8 cellular contexts compared by ENCODE assay signal in the genomic region with DNA sequence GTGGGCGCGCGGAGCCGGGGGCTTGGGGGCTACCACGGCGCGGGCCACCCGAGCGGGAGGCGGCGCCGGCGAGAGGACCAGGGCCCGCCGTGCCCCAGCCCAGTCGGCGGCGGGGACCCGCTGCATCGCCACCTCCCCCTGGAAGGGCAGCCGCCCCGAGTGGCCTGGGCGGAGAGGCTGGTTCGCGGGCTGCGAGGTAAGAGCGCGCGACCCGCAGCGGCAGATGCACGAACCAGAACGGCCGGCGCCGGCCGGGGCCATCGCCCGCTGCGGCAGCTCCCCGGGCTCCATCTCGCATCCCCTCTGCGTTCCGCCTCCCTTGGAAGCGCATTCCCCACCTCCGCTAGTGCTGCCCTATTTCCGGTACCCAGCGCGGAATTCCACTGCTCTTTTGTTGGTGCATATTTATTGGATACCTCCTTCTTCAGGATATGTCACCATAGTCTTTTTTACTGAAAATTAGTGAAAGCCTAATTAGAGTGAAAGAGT. TPM values are rescaled to one million over a fixed set of nuclear protein-coding genes. Genes with fewer than 3 reads are reported as not detected.
DNase-seq lines count a peak whose midpoint lies in the region; ATAC-seq and TF ChIP-seq lines count a peak whose summit lies in the region.

No MANE protein-coding gene starts in this region.

- peaks cover 15% of the 10 kb centered on the region for H3K27me3 Mint-ChIP-seq in activated CD8-positive, alpha-beta T cell treated with anti-CD3 and anti-CD28 coated beads for 36 hours

- DNase-seq in activated naive CD4-positive, alpha-beta T cell treated with Interleukin-2 at 50 U/mL for 16 hours, result peak; percentile 8
- no peak for DNase-seq in activated naive CD4-positive, alpha-beta T cell (lab: John Stamatoyannopoulos, UW)
- peak; percentile 44 for DNase-seq in NCI-H1092 (lab: John Stamatoyannopoulos, UW)
- DNase-seq in activated CD8-positive, alpha-beta T cell treated with anti-CD3 and anti-CD28 coated beads for 36 hours, result peak; percentile 21
- DNase-seq in esophagus muscularis mucosa (ENCODE audit: extremely low spot score), result no peak
- peak; percentile 30 to 55 (median 55) for DNase-seq in mucosa of descending colon
- peak; percentile 49 for DNase-seq in thyroid gland

- H3K36me3 Mint-ChIP-seq in activated CD8-positive, alpha-beta T cell treated with anti-CD3 and anti-CD28 coated beads for 36 hours (ENCODE audit: low read depth), result no peaks in the 10 kb centered on the region

- H3K4me3 ChIP-seq in esophagus muscularis mucosa (peak overlapping the region; percentile 95 to 97 (median 96)), mucosa of descending colon (peak overlapping the region; percentile 73), thyroid gland (replicated peaks in 1 of 3) (peak overlapping the region; percentile 2 to 72 (median 67))

- WGBS in esophagus muscularis mucosa, result 0% methylated on average over 19 of the region's 49 CpGs
- 1 to 2% methylated on average over 22 to 48 of the region's 49 CpGs for WGBS in thyroid gland, 2 donors

- intact Hi-C loops in activated CD8-positive, alpha-beta T cell treated with anti-CD3 and anti-CD28 coated beads for 36 hours (cut with micrococcal nuclease), result no loop called here
- intact Hi-C loops in esophagus muscularis mucosa (cut with DNase I), result loop anchor here (10.0 kb wide), 1 partner anchor 517 kb away; the partner anchor contains the start of gene PYURF
- intact Hi-C loops in mucosa of descending colon (cut with DNase I, micrococcal nuclease), result no loop called here
- intact Hi-C loops in thyroid gland (cut with DNase I), result no loop called here

- H3K27ac Mint-ChIP-seq in activated CD8-positive, alpha-beta T cell treated with anti-CD3 and anti-CD28 coated beads for 36 hours, result peak overlapping the region; percentile 63

- peak overlapping the region; percentile 84 for H3K4me3 Mint-ChIP-seq in activated CD8-positive, alpha-beta T cell treated with anti-CD3 and anti-CD28 coated beads for 36 hours

- POLR2A ChIA-PET in activated CD8-positive, alpha-beta T cell treated with anti-CD3 and anti-CD28 coated beads for 36 hours (lab: Charles Lee), result no interaction called here

- no peak for TF ChIP-seq CTCF in activated CD8-positive, alpha-beta T cell treated with anti-CD3 and anti-CD28 coated beads for 36 hours (IDR thresholded peaks at IDR 0.05)
- no peak for TF ChIP-seq CTCF in esophagus muscularis mucosa (IDR thresholded peaks at IDR 0.05)
- TF ChIP-seq CTCF in mucosa of descending colon (IDR thresholded peaks at IDR 0.05), result no peak
- no peak for TF ChIP-seq CTCF in thyroid gland (IDR thresholded peaks at IDR 0.05)

- peak overlapping the region; percentile 93 to 96 (median 94) for H3K27ac ChIP-seq in esophagus muscularis mucosa (replicated peaks in 1 of 4)
- H3K27ac ChIP-seq in thyroid gland, result peak overlapping the region; percentile 72 to 82 (median 73)

- TF ChIP-seq EP300 in esophagus muscularis mucosa (IDR thresholded peaks at IDR 0.05), result no peak

- H3K4me1 ChIP-seq in esophagus muscularis mucosa (peaks cover 31 to 66% (median 61%) of the 10 kb centered on the region in 4 donors), mucosa of descending colon (ENCODE audit: low read depth) (peaks cover 6% of the 10 kb centered on the region), thyroid gland (peaks cover 8 to 13% of the 10 kb centered on the region in 2 donors)

- H3K4me1 Mint-ChIP-seq in activated CD8-positive, alpha-beta T cell treated with anti-CD3 and anti-CD28 coated beads for 36 hours (ENCODE audit: low read depth), result peaks cover 24% of the 10 kb centered on the region

- no peaks in the 10 kb centered on the region for H3K9me3 ChIP-seq in esophagus muscularis mucosa
- H3K9me3 ChIP-seq in mucosa of descending colon, result no peaks in the 10 kb centered on the region
- no peaks in the 10 kb centered on the region for H3K9me3 ChIP-seq in thyroid gland

- TF ChIP-seq POLR2A in esophagus muscularis mucosa (IDR thresholded peaks at IDR 0.05; ENCODE audit: low read depth) (no peak), thyroid gland (IDR thresholded peaks at IDR 0.05) (peak in 1 of 2 donors; percentile 15)

- H3K9me3 Mint-ChIP-seq in activated CD8-positive, alpha-beta T cell treated with anti-CD3 and anti-CD28 coated beads for 36 hours, result no peaks in the 10 kb centered on the region

- H3K36me3 ChIP-seq in esophagus muscularis mucosa, result no peaks in the 10 kb centered on the region
- no peaks in the 10 kb centered on the region for H3K36me3 ChIP-seq in mucosa of descending colon (ENCODE audit: low read depth)
- no peaks in the 10 kb centered on the region for H3K36me3 ChIP-seq in thyroid gland

- H3K27me3 ChIP-seq in esophagus muscularis mucosa, result no peaks in the 10 kb centered on the region
- H3K27me3 ChIP-seq in thyroid gland, result no peaks in the 10 kb centered on the region

- peak; percentile 26 for ATAC-seq in HG02610 (IDR thresholded peaks at IDR 0.05; ENCODE audit: unreplicated experiment)
- ATAC-seq in activated CD8-positive, alpha-beta T cell treated with anti-CD3 and anti-CD28 coated beads for 36 hours, result peak; percentile 24
- ATAC-seq in mucosa of descending colon, result peak; percentile 57

- CTCF ChIA-PET in activated CD8-positive, alpha-beta T cell treated with anti-CD3 and anti-CD28 coated beads for 36 hours (lab: Charles Lee), result no interaction called here

RNA-seq across cellular contexts. Expression of gene PKD2, which starts 0.7 kb away (rescaled TPM):
- total RNA-seq in activated CD8-positive, alpha-beta T cell treated with anti-CD3 and anti-CD28 coated beads for 36 hours, result 1 to 10 TPM; 2.3 to 2.8 TPM
- total RNA-seq in esophagus muscularis mucosa (100 to 1,000 TPM in 2 of 4 donors, 10 to 100 TPM in 2; 79.1 to 128 (median 92.5) TPM), mucosa of descending colon (10 to 100 TPM in 1 of 3 donors, 1 to 10 TPM in 2; 7.0 to 53.3 (median 7.4) TPM), thyroid gland (10 to 100 TPM; 30.9 to 50.0 (median 40.7) TPM)

RNA-seq across cellular contexts. Expression of gene SPP1, which starts 32.7 kb away (rescaled TPM):
- not detected for total RNA-seq in activated CD8-positive, alpha-beta T cell treated with anti-CD3 and anti-CD28 coated beads for 36 hours
- total RNA-seq in esophagus muscularis mucosa (10 to 100 TPM in 3 of 4 donors, 1 to 10 TPM in 1; 2.5 to 45.4 (median 15.0) TPM), mucosa of descending colon (10 to 100 TPM in 1 of 3 donors, 1 to 10 TPM in 2; 1.4 to 27.6 (median 3.0) TPM), thyroid gland (10 to 100 TPM in 2 of 4 donors, 1 to 10 TPM in 2; 1.0 to 16.7 (median 8.9) TPM)

Comparison
In these comparisons a context has a peak if more than half of its experiments do, and no peak if none do; other contexts are left out.
1. DNase-seq: peak in activated naive CD4-positive, alpha-beta T cell treated with Interleukin-2 at 50 U/mL for 16 hours (single experiment), NCI-H1092 (single experiment), activated CD8-positive, alpha-beta T cell treated with anti-CD3 and anti-CD28 coated beads for 36 hours (single experiment), mucosa of descending colon (3 of 3) and thyroid gland (2 of 2); none in activated naive CD4-positive, alpha-beta T cell (0 of 4) and esophagus muscularis mucosa (single experiment).
2. Peak in every context shown above with its lines, with median percentiles within 50 percentile points of each other: ATAC-seq and H3K4me3 ChIP-seq.